Comparison of ENCODE assay signal across 21 cellular contexts in the genomic region with DNA sequence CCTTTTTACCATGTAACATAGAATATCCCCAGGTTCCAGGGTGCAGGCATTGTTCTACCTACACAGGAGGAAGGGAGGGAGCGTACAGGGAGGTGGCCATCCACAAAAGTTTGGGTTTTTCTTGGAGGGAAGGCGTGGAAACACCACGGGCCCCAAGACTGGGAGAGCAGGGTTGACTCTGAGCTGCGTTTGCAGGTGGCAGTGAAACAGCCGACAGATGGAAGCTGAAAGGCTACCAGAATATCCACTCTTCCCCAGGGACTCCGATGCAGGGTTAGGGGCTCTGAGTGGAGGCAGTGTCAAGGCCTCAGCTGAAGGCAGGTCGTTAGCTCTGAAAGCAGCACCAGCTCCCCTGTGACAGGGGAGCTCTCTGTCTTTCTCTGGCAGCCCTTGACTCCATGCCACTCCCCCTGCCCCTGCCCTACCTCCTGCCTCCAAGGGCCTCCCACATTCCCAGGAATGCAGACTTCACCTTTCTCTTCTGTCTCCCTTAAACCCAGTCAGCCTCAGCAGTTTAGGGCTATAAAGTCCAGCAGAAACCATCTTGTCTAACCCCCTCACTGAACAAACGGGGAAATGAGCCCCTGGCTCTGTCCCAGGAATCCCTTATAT. TPM values are rescaled to one million over a fixed set of nuclear protein-coding genes. Genes with fewer than 3 reads are reported as not detected.
A peak's percentile ranks its signal among the peaks of the same experiment; 100 is the strongest.
DNase-seq lines count a peak whose midpoint lies in the region; TF ChIP-seq lines count a peak whose summit lies in the region.
"Had no signal": no experiment of that assay in that cellular context is flagged by ENCODE, and none has a peak within 500 bp of the region (broad histone marks: within the 10 kb centered on the region; RNA-seq: fewer than 3 reads in every experiment).

No MANE protein-coding gene starts in this region.

- H3K36me3 Mint-ChIP-seq in endodermal cell (ENCODE audit: low read depth), result no peaks in the 10 kb centered on the region
- H3K36me3 Mint-ChIP-seq in nephron (ENCODE audit: low read depth), result no peaks in the 10 kb centered on the region
- H3K36me3 Mint-ChIP-seq: CD14-positive monocyte had no signal

- H3K36me3 ChIP-seq in BLaER1, result no peaks in the 10 kb centered on the region
- H3K36me3 ChIP-seq in endodermal cell (ENCODE audit: control insufficient read depth, insufficient read depth, low read length), result no peaks in the 10 kb centered on the region
- H3K36me3 ChIP-seq in transverse colon, result no peaks in the 10 kb centered on the region

- 80 to 86% methylated on average over 1 to 6 of the region's 8 CpGs for WGBS in endodermal cell (ENCODE audit: insufficient coverage in 1 of 2, insufficient read length in 1 of 2), 2 experiments
- 69% methylated on average over 8 of the region's 8 CpGs; no CpG with 5 or more reads in 1 of the 2 donors for WGBS in transverse colon (ENCODE audit: low coverage in 1 of 2), 2 donors

- intact Hi-C loops in transverse colon (cut with DNase I; ENCODE audit: low total_unique reads), result no loop called here

- peak overlapping the region; percentile 37; the same call in 1 of the 2 replicates for H3K4me2 ChIP-seq in BLaER1
- H3K4me2 ChIP-seq: SK-N-SH had no signal

- no peaks in the 10 kb centered on the region for H3K4me1 Mint-ChIP-seq in endodermal cell
- no peaks in the 10 kb centered on the region for H3K4me1 Mint-ChIP-seq in nephron

- DNase-seq in NCI-H2171 (lab: John Stamatoyannopoulos, UW), result peak; percentile 64
- DNase-seq in endodermal cell, result peak; percentile 46
- DNase-seq in T-helper 9 cell, result no peak
- DNase-seq in activated CD4-positive, CD25-positive, alpha-beta regulatory T cell treated with anti-CD3 and anti-CD28 coated beads, Interleukin-2, amount 50 U/mL, for 72 hours, result no peak
- DNase-seq in C1 segment of cervical spinal cord (lab: John Stamatoyannopoulos, UW), result no peak
- no peak for DNase-seq in transverse colon
- DNase-seq: AML-193; DMS79 treated with DMSO at 0.1 percent for 48 hours; GM23248; IMR-90; NCI-H1105; NCI-H2029 treated with DMSO at 0.1 percent for 48 hours; NCI-H446 treated with DMSO at 0.1 percent for 48 hours; NK-92 treated with Interleukin-12 subunit alpha and Interleukin-12 subunit beta, amount 100 ng/mL, for 24 hours; SIG-M5; SK-N-SH had no signal

- no peaks in the 10 kb centered on the region for H4K20me1 ChIP-seq in BLaER1

- H3K27me3 Mint-ChIP-seq in endodermal cell (ENCODE audit: insufficient read depth) (no peaks in the 10 kb centered on the region), nephron (ENCODE audit: low read depth) (peaks cover 3% of the 10 kb centered on the region)

- no peak overlapping the region for H3K4me3 Mint-ChIP-seq in endodermal cell
- H3K4me3 Mint-ChIP-seq in nephron, result no peak overlapping the region
- H3K4me3 Mint-ChIP-seq: CD14-positive monocyte had no signal

- no peak for TF ChIP-seq POLR2A in transverse colon (IDR thresholded peaks at IDR 0.05)

- no peak overlapping the region for H3K27ac Mint-ChIP-seq in endodermal cell
- H3K27ac Mint-ChIP-seq in nephron, result peak overlapping the region in 2 of 3 experiments; percentile 69 to 86

- H3K9me3 ChIP-seq in BLaER1 (no peaks in the 10 kb centered on the region), endodermal cell (ENCODE audit: control insufficient read depth, low read length) (no peaks in the 10 kb centered on the region), transverse colon (no peaks in the 10 kb centered on the region)
- H3K9me3 ChIP-seq: SK-N-SH had no signal

- no peak for TF ChIP-seq CTCF in endodermal cell (conservative IDR thresholded peaks at IDR 0.05)
- no peak for TF ChIP-seq CTCF in nephron (IDR thresholded peaks at IDR 0.05; ENCODE audit: unreplicated experiment in 3 of 3)
- no peak for TF ChIP-seq CTCF in transverse colon (IDR thresholded peaks at IDR 0.05)

- peaks cover 5% of the 10 kb centered on the region; the same call in 1 of the 2 replicates for H3K4me1 ChIP-seq in BLaER1
- no peaks in the 10 kb centered on the region for H3K4me1 ChIP-seq in endodermal cell (ENCODE audit: control insufficient read depth, insufficient read depth, low read length)
- H3K4me1 ChIP-seq in transverse colon, result no peaks in the 10 kb centered on the region

- H3K27ac ChIP-seq in BLaER1, result no peak overlapping the region
- no peak overlapping the region for H3K27ac ChIP-seq in endodermal cell (ENCODE audit: low read depth, low read length)
- H3K27ac ChIP-seq in transverse colon, result no peak overlapping the region
- H3K27ac ChIP-seq: GM23248 had no signal

- no peak for TF ChIP-seq EP300 in transverse colon (IDR thresholded peaks at IDR 0.05; ENCODE audit: low read depth)

- H3K4me3 ChIP-seq in BLaER1 (no peak overlapping the region), endodermal cell (ENCODE audit: low read length) (no peak overlapping the region), transverse colon (no peak overlapping the region)
- H3K4me3 ChIP-seq: GM23248 had no signal

- in situ Hi-C loops in transverse colon (cut with MboI; ENCODE audit: low pct_ligation_motif_present in 1 of 4, low pct_unique_long_range_greater_than_20kb in 1 of 4, low sequenced_read_pairs in 3 of 4), result no loop called here

- H3K27me3 ChIP-seq in BLaER1 (peaks cover 36% of the 10 kb centered on the region), endodermal cell (ENCODE audit: control insufficient read depth, insufficient read depth, low read length, poor library complexity, severe bottlenecking) (no peaks in the 10 kb centered on the region), transverse colon (no peaks in the 10 kb centered on the region)

- H3K9ac ChIP-seq in BLaER1, result no peak overlapping the region
- H3K9ac ChIP-seq in endodermal cell (ENCODE audit: extremely low read depth, low read length, poor library complexity, severe bottlenecking), result no peak overlapping the region
- H3K9ac ChIP-seq: GM23248, SK-N-SH had no signal

- peaks cover 55% of the 10 kb centered on the region for H3K9me3 Mint-ChIP-seq in endodermal cell
- peaks cover 6% of the 10 kb centered on the region for H3K9me3 Mint-ChIP-seq in nephron

RNA-seq across cellular contexts. Expression of gene GLOD5, which starts 14.0 kb away (rescaled TPM):
- total RNA-seq in endodermal cell (not detected), transverse colon (10 to 100 TPM in 1 of 4 donors, 1 to 10 TPM in 1, not detected in 2; 4.8 to 18.4 TPM)
- not detected for polyA plus RNA-seq in endodermal cell (2013, experiment 1 of 2)
- polyA plus RNA-seq in endodermal cell (2013, experiment 2 of 2), result not detected
- total RNA-seq: A172, GM23248, IMR-90 had no signal
- polyA plus RNA-seq: AG04450, CD14-positive monocyte, GM23248, IMR-90, SK-N-SH had no signal

RNA-seq across cellular contexts. Expression of gene GATA1, which starts 38.9 kb away (rescaled TPM):
- not detected for total RNA-seq in endodermal cell
- not detected for polyA plus RNA-seq in endodermal cell (2013, experiment 1 of 2)
- polyA plus RNA-seq in endodermal cell (2013, experiment 2 of 2), result not detected
- not detected for total RNA-seq in transverse colon
- total RNA-seq: A172, GM23248, IMR-90 had no signal
- polyA plus RNA-seq: AG04450, CD14-positive monocyte, GM23248, IMR-90, SK-N-SH had no signal

RNA-seq across cellular contexts. Expression of gene SUV39H1, which starts 51.0 kb away (rescaled TPM):
- 10 to 100 TPM in 1 of 2 donors, 1 to 10 TPM in 1; 7.8 to 10.6 TPM for total RNA-seq in endodermal cell
- polyA plus RNA-seq in endodermal cell (2013, experiment 1 of 2), result 12.9 TPM
- polyA plus RNA-seq in endodermal cell (2013, experiment 2 of 2), result 12.0 TPM
- 1 to 10 TPM in 3 of 4 donors, under 1 TPM in 1; 1.00 to 5.3 (median 4.4) TPM for total RNA-seq in transverse colon

RNA-seq across cellular contexts. Expression of gene HDAC6, which starts 54.3 kb away (rescaled TPM):
- total RNA-seq in endodermal cell, result 100 to 1,000 TPM; 121 to 135 TPM
- polyA plus RNA-seq in endodermal cell (2013, experiment 1 of 2), result 154 TPM
- 143 TPM for polyA plus RNA-seq in endodermal cell (2013, experiment 2 of 2)
- total RNA-seq in transverse colon, result 100 to 1,000 TPM in 2 of 4 donors, 10 to 100 TPM in 2; 74.4 to 105 (median 93.3) TPM

Comparison
In these comparisons a context has a peak if more than half of its experiments do, and no peak if none do; other contexts are left out.
1. DNase-seq: peak in NCI-H2171 (single experiment) and endodermal cell (single experiment); none in T-helper 9 cell (single experiment), activated CD4-positive, CD25-positive, alpha-beta regulatory T cell treated with anti-CD3 and anti-CD28 coated beads, Interleukin-2, amount 50 U/mL, for 72 hours (single experiment), C1 segment of cervical spinal cord (0 of 14) and transverse colon (single experiment).